In the genomic region with DNA sequence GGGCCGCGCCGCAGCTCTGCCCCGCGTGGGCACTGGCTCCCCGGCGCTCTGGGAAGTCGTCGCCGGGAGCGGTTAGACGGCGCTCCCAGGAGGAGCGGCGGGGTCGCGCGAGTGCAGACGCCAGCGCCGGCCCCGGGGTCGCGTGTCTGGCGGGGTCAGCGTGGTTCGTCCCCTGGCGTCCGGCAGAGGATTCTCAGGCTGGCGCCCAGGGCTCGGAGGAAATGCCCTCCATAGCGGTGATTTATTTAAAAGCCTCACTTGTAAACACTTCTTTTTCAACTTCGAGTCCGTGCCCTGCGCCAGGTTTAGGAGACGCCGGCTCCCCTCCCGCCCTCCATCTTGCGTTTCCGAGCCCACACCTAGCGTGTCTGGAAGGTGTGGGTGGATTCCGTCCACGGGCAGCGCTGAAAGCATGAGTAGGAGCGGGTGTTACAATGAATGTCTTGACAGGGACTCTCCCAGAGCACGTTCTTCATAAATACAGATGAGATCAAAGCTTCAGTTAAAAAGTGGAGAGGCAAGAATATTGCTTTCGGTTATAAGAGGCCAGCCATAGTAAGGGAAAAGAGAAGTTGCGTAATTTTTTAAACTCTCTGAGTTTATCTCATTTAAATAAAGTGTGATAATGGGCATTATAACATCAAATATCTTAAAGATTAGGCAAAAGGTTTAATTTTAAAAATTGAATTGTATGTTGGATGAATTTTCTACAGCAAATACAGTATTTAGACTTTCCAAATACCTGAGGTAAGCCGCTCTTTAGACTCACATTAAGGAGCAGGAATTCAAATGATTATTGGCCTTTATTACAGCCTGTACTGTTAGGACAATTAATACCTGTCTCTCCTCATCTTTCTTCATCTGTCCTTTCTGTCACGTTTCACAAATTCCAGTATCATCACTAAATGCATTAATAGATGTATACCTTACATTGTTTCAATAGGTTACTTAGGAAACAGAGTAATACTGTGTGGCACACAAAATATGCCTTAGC, we compare ENCODE assay signal across 8 cellular contexts. TPM values are rescaled to one million over a fixed set of nuclear protein-coding genes. Genes with fewer than 3 reads are reported as not detected.
DNase-seq lines count a peak whose midpoint lies in the region; TF ChIP-seq lines count a peak whose summit lies in the region.

No MANE protein-coding gene starts in this region.

- peaks cover 48% of the 10 kb centered on the region for H3K79me2 ChIP-seq in GM23248 (ENCODE audit: insufficient read depth)

- in situ Hi-C loops in GM23248 (cut with MboI), result no loop called here

- H3K36me3 Mint-ChIP-seq in chondrocyte (ENCODE audit: low read depth), result no peaks in the 10 kb centered on the region

- H4K20me1 ChIP-seq in GM23248 (ENCODE audit: insufficient read depth), result no peaks in the 10 kb centered on the region

- H3K27me3 Mint-ChIP-seq in chondrocyte (ENCODE audit: low read depth), result peaks cover 22% of the 10 kb centered on the region

- 0 out of 2 replicates have a peak, but pooled peaks cover 4% of the 10 kb centered on the region for H3F3A ChIP-seq in GM23248 (ENCODE audit: insufficient read depth)

- peak overlapping the region; percentile 89 for H3K4me2 ChIP-seq in GM23248 (ENCODE audit: unreplicated experiment)

- H3K9me3 Mint-ChIP-seq in chondrocyte (ENCODE audit: low read depth), result no peaks in the 10 kb centered on the region

- H3K9me3 ChIP-seq in GM23248 (ENCODE audit: low read depth), result no peaks in the 10 kb centered on the region

- TF ChIP-seq CTCF in GM12864 (IDR thresholded peaks at IDR 0.05; ENCODE audit: low read depth, low read length, missing control alignments), result peak; percentile 32
- peak; percentile 52 for TF ChIP-seq CTCF in chondrocyte (IDR thresholded peaks at IDR 0.05)

- H3K27me3 ChIP-seq in GM23248 (replicated peaks; ENCODE audit: insufficient read depth) (no peaks in the 10 kb centered on the region), layer of hippocampus (ENCODE audit: control insufficient read depth, insufficient read depth, low read length) (no peaks in the 10 kb centered on the region)

- peaks cover 14% of the 10 kb centered on the region for H3K4me1 Mint-ChIP-seq in chondrocyte (ENCODE audit: low read depth)

- H3K4me3 Mint-ChIP-seq in chondrocyte (ENCODE audit: unreplicated experiment), result peak overlapping the region; percentile 82

- peaks cover 13% of the 10 kb centered on the region for H3K4me1 ChIP-seq in GM23248 (ENCODE audit: insufficient read depth)

- DNase-seq in GM12864 (ENCODE audit: low read depth) (peak; percentile 45), GM23248 (peak; percentile 79), KG1 (lab: John Stamatoyannopoulos, UW) (peak; percentile 61), chondrocyte (ENCODE audit: low spot score) (no peak), NCI-H1092 treated with DMSO at 0.1 percent for 48 hours (lab: John Stamatoyannopoulos, UW) (no peak)
- DNase-seq in activated CD4-positive, CD25-positive, alpha-beta regulatory T cell treated with anti-CD3 and anti-CD28 coated beads, Interleukin-2, amount 50 U/mL, for 16 hours (ENCODE audit: low read depth, low spot score), result peak; percentile 48
- peak; percentile 82 for DNase-seq in stimulated activated CD4-positive, alpha-beta T cell treated with anti-CD3 and anti-CD28 coated beads, Interleukin-1b, Interleukin-23, amount 100 ng/mL, for 48 hours

- H3K9me2 ChIP-seq in GM23248 (ENCODE audit: insufficient read depth), result no peaks in the 10 kb centered on the region

- peak overlapping the region; percentile 100 for H2AFZ ChIP-seq in GM23248

- no peaks in the 10 kb centered on the region for H3K36me3 ChIP-seq in GM23248 (ENCODE audit: low read depth)

- H3K27ac ChIP-seq in GM23248 (peak overlapping the region; percentile 72), layer of hippocampus (ENCODE audit: low read depth, low read length) (peak overlapping the region; percentile 65)

- 5 to 9% methylated on average over 30 to 50 of the region's 50 CpGs for WGBS in GM23248 (ENCODE audit: low coverage in 1 of 2, low lambda C conversion rate in 2 of 2, missing lambda C conversion rate in 2 of 2), 2 experiments

- peak overlapping the region; percentile 89 for H3K9ac ChIP-seq in GM23248

- H3K4me3 ChIP-seq in GM12864 (ENCODE audit: low read depth, low read length) (peak overlapping the region; percentile 65), GM23248 (peak overlapping the region; percentile 100)

- H3K27ac Mint-ChIP-seq in chondrocyte (ENCODE audit: unreplicated experiment), result no peak overlapping the region

RNA-seq across cellular contexts. Expression of a gene that starts 0.9 kb away (rescaled TPM):
- total RNA-seq in GM23248 (2014; rRNA removed; shearing (Covaris generic)), result 4.2 and 5.2 TPM in 2 replicates
- polyA plus RNA-seq in GM23248 (2016; fragmentation: Nextera tagmentation; extraction: Ambion mirVana), result 6.1 and 6.2 TPM in 2 replicates
- total RNA-seq in chondrocyte, result 0.53 to 0.74 TPM (median 0.62 TPM) in 3 replicates

Comparison
In these comparisons a context has a peak if more than half of its experiments do, and no peak if none do; other contexts are left out.
1. DNase-seq: peak in GM12864 (single experiment), GM23248 (single experiment), KG1 (single experiment), activated CD4-positive, CD25-positive, alpha-beta regulatory T cell treated with anti-CD3 and anti-CD28 coated beads, Interleukin-2, amount 50 U/mL, for 16 hours (single experiment) and stimulated activated CD4-positive, alpha-beta T cell treated with anti-CD3 and anti-CD28 coated beads, Interleukin-1b, Interleukin-23, amount 100 ng/mL, for 48 hours (single experiment); none in chondrocyte (single experiment) and NCI-H1092 treated with DMSO at 0.1 percent for 48 hours (single experiment).